1 cellular context compared by ENCODE assay signal in the genomic region with DNA sequence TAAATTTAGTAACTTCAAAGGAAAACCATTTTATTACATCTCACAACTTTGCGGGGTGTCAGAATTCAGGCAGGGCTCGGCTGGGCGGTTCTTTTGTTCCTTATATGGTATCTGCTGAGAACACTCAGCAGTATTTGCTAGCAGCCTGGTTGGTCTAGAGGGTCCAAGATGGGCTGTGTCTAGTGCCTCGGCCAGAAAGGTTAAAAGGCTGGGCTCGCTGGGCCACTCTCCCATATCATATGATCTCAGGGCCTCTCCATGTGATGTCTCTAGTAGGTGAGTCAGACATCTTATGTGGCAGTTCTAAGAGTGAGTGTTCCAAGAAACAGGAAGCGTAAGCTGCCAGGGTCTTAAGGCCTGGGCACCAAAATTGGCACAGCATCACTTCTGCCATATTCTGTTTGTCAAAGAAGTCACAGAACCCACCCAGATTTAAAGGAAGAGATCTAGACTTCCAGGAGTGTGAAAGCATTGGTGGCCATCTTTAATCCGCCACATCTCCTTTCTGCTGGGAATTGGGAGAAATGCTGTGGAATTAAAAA.
TF ChIP-seq lines count a peak whose summit lies in the region.

No MANE protein-coding gene starts in this region.

TF ChIP-seq in K562, 482 proteins besides CTCF, POLR2A, EP300 and RAD21 (continued from another document and continues in another):
- TF ChIP-seq, protein P1, sequence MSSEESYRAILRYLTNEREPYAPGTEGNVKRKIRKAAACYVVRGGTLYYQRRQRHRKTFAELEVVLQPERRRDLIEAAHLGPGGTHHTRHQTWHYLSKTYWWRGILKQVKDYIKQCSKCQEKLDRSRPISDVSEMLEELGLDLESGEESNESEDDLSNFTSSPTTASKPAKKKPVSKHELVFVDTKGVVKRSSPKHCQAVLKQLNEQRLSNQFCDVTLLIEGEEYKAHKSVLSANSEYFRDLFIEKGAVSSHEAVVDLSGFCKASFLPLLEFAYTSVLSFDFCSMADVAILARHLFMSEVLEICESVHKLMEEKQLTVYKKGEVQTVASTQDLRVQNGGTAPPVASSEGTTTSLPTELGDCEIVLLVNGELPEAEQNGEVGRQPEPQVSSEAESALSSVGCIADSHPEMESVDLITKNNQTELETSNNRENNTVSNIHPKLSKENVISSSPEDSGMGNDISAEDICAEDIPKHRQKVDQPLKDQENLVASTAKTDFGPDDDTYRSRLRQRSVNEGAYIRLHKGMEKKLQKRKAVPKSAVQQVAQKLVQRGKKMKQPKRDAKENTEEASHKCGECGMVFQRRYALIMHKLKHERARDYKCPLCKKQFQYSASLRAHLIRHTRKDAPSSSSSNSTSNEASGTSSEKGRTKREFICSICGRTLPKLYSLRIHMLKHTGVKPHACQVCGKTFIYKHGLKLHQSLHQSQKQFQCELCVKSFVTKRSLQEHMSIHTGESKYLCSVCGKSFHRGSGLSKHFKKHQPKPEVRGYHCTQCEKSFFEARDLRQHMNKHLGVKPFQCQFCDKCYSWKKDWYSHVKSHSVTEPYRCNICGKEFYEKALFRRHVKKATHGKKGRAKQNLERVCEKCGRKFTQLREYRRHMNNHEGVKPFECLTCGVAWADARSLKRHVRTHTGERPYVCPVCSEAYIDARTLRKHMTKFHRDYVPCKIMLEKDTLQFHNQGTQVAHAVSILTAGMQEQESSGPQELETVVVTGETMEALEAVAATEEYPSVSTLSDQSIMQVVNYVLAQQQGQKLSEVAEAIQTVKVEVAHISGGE (CRISPR knock-in tag; IDR thresholded peaks at IDR 0.05) = peak in 1 of 3 experiments; percentile 54; a peak in 2 of 6 replicates
- TF ChIP-seq CBX1 (IDR thresholded peaks at IDR 0.05; ENCODE audit: low read depth) (no peak), FUS (optimal IDR thresholded peaks at IDR 0.05; ENCODE audit: low read depth, low read length) (no peak), ZNF41 (CRISPR knock-in tag; conservative IDR thresholded peaks at IDR 0.05) (no peak), SOX6 (IDR thresholded peaks at IDR 0.05) (no peak), TCF7 (IDR thresholded peaks at IDR 0.05; ENCODE audit: borderline replicate concordance) (no peak), FOSL1 (tag; conservative IDR thresholded peaks at IDR 0.05) (peak; percentile 93), ZNF347 (CRISPR knock-in tag; IDR thresholded peaks at IDR 0.05; ENCODE audit: low read depth) (no peak), HCFC1 (IDR thresholded peaks at IDR 0.05; ENCODE audit: low read depth, low read length) (no peak), SAFB (IDR thresholded peaks at IDR 0.05; ENCODE audit: borderline replicate concordance, low read depth, low read length) (no peak), MAFK (IDR thresholded peaks at IDR 0.05; ENCODE audit: low read length) (peak; percentile 12; the same call in 1 of the 2 replicates), ZNF175 (CRISPR knock-in tag; IDR thresholded peaks at IDR 0.05; ENCODE audit: low read depth) (peak; percentile 84; the same call in 1 of the 2 replicates), ZNF174 (CRISPR knock-in tag; IDR thresholded peaks at IDR 0.05) (no peak), ZBED1 (IDR thresholded peaks at IDR 0.05) (no peak), TGIF2 (CRISPR knock-in tag; IDR thresholded peaks at IDR 0.05) (no peak), ZFP36 (IDR thresholded peaks at IDR 0.05; ENCODE audit: low read depth, low read length, partially characterized antibody) (no peak), ZNF431 (CRISPR knock-in tag; IDR thresholded peaks at IDR 0.05) (no peak), ZNF121 (CRISPR knock-in tag; conservative IDR thresholded peaks at IDR 0.05) (no peak), YY1 (IDR thresholded peaks at IDR 0.05; ENCODE audit: borderline replicate concordance in 1 of 3, control insufficient read depth in 1 of 3, extremely low read depth in 1 of 3, insufficient read depth in 3 of 3, insufficient read length in 1 of 3, insufficient replicate concordance in 2 of 3, low read depth in 1 of 3, low read length in 2 of 3) (peak in 1 of 3 experiments; percentile 12), XRCC3 (IDR thresholded peaks at IDR 0.05) (no peak), CXXC5 (CRISPR knock-in tag; IDR thresholded peaks at IDR 0.05) (peak; percentile 35; the same call in 1 of the 2 replicates), MTA3 (IDR thresholded peaks at IDR 0.05; ENCODE audit: borderline replicate concordance) (no peak), CTBP1 (IDR thresholded peaks at IDR 0.05; ENCODE audit: borderline replicate concordance) (0 out of 2 replicates have a peak, but pooled peaks have one; percentile 45), ETS2 (tag; IDR thresholded peaks at IDR 0.05; ENCODE audit: borderline replicate concordance, poor library complexity, severe bottlenecking) (no peak), BCOR (IDR thresholded peaks at IDR 0.05) (no peak), ZNF224 (CRISPR knock-in tag; IDR thresholded peaks at IDR 0.05) (no peak), BRD4 (IDR thresholded peaks at IDR 0.05) (no peak), ZNF707 (CRISPR knock-in tag; conservative IDR thresholded peaks at IDR 0.05) (no peak), NONO (IDR thresholded peaks at IDR 0.05; ENCODE audit: low read depth in 2 of 2, low read length in 1 of 2) (no peak), DPF2 (IDR thresholded peaks at IDR 0.05) (no peak), SAFB2 (IDR thresholded peaks at IDR 0.05; ENCODE audit: borderline replicate concordance, low read depth, low read length, severe bottlenecking) (no peak), PHB (CRISPR knock-in tag; IDR thresholded peaks at IDR 0.05) (no peak), CREM (IDR thresholded peaks at IDR 0.05; ENCODE audit: low read depth) (no peak)
- TF ChIP-seq, protein P2, sequence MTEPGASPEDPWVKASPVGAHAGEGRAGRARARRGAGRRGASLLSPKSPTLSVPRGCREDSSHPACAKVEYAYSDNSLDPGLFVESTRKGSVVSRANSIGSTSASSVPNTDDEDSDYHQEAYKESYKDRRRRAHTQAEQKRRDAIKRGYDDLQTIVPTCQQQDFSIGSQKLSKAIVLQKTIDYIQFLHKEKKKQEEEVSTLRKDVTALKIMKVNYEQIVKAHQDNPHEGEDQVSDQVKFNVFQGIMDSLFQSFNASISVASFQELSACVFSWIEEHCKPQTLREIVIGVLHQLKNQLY (CRISPR knock-in tag; conservative IDR thresholded peaks at IDR 0.05) = no peak
- TF ChIP-seq, protein P3, sequence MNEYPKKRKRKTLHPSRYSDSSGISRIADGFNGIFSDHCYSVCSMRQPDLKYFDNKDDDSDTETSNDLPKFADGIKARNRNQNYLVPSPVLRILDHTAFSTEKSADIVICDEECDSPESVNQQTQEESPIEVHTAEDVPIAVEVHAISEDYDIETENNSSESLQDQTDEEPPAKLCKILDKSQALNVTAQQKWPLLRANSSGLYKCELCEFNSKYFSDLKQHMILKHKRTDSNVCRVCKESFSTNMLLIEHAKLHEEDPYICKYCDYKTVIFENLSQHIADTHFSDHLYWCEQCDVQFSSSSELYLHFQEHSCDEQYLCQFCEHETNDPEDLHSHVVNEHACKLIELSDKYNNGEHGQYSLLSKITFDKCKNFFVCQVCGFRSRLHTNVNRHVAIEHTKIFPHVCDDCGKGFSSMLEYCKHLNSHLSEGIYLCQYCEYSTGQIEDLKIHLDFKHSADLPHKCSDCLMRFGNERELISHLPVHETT (CRISPR knock-in tag; conservative IDR thresholded peaks at IDR 0.05 in 1 of 2, IDR thresholded peaks at IDR 0.05 in 1 of 2) = peak in 1 of 2 experiments; percentile 28; a peak in 1 of 4 replicates
- TF ChIP-seq, protein P4, sequence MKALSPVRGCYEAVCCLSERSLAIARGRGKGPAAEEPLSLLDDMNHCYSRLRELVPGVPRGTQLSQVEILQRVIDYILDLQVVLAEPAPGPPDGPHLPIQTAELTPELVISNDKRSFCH (CRISPR knock-in tag; IDR thresholded peaks at IDR 0.05) = no peak
- TF ChIP-seq, protein P4 (tag; IDR thresholded peaks at IDR 0.05) = no peak
- TF ChIP-seq, protein P5, sequence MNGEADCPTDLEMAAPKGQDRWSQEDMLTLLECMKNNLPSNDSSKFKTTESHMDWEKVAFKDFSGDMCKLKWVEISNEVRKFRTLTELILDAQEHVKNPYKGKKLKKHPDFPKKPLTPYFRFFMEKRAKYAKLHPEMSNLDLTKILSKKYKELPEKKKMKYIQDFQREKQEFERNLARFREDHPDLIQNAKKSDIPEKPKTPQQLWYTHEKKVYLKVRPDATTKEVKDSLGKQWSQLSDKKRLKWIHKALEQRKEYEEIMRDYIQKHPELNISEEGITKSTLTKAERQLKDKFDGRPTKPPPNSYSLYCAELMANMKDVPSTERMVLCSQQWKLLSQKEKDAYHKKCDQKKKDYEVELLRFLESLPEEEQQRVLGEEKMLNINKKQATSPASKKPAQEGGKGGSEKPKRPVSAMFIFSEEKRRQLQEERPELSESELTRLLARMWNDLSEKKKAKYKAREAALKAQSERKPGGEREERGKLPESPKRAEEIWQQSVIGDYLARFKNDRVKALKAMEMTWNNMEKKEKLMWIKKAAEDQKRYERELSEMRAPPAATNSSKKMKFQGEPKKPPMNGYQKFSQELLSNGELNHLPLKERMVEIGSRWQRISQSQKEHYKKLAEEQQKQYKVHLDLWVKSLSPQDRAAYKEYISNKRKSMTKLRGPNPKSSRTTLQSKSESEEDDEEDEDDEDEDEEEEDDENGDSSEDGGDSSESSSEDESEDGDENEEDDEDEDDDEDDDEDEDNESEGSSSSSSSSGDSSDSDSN (IDR thresholded peaks at IDR 0.05; ENCODE audit: borderline replicate concordance in 1 of 2, low read depth in 2 of 2, low read length in 2 of 2) = no peak
- TF ChIP-seq, protein P6, sequence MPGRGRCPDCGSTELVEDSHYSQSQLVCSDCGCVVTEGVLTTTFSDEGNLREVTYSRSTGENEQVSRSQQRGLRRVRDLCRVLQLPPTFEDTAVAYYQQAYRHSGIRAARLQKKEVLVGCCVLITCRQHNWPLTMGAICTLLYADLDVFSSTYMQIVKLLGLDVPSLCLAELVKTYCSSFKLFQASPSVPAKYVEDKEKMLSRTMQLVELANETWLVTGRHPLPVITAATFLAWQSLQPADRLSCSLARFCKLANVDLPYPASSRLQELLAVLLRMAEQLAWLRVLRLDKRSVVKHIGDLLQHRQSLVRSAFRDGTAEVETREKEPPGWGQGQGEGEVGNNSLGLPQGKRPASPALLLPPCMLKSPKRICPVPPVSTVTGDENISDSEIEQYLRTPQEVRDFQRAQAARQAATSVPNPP (IDR thresholded peaks at IDR 0.05; ENCODE audit: borderline replicate concordance, insufficient read depth, insufficient read length) = no peak
- TF ChIP-seq, protein P7, sequence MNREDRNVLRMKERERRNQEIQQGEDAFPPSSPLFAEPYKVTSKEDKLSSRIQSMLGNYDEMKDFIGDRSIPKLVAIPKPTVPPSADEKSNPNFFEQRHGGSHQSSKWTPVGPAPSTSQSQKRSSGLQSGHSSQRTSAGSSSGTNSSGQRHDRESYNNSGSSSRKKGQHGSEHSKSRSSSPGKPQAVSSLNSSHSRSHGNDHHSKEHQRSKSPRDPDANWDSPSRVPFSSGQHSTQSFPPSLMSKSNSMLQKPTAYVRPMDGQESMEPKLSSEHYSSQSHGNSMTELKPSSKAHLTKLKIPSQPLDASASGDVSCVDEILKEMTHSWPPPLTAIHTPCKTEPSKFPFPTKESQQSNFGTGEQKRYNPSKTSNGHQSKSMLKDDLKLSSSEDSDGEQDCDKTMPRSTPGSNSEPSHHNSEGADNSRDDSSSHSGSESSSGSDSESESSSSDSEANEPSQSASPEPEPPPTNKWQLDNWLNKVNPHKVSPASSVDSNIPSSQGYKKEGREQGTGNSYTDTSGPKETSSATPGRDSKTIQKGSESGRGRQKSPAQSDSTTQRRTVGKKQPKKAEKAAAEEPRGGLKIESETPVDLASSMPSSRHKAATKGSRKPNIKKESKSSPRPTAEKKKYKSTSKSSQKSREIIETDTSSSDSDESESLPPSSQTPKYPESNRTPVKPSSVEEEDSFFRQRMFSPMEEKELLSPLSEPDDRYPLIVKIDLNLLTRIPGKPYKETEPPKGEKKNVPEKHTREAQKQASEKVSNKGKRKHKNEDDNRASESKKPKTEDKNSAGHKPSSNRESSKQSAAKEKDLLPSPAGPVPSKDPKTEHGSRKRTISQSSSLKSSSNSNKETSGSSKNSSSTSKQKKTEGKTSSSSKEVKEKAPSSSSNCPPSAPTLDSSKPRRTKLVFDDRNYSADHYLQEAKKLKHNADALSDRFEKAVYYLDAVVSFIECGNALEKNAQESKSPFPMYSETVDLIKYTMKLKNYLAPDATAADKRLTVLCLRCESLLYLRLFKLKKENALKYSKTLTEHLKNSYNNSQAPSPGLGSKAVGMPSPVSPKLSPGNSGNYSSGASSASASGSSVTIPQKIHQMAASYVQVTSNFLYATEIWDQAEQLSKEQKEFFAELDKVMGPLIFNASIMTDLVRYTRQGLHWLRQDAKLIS (CRISPR knock-in tag; IDR thresholded peaks at IDR 0.05) = no peak
- TF ChIP-seq, protein P8, sequence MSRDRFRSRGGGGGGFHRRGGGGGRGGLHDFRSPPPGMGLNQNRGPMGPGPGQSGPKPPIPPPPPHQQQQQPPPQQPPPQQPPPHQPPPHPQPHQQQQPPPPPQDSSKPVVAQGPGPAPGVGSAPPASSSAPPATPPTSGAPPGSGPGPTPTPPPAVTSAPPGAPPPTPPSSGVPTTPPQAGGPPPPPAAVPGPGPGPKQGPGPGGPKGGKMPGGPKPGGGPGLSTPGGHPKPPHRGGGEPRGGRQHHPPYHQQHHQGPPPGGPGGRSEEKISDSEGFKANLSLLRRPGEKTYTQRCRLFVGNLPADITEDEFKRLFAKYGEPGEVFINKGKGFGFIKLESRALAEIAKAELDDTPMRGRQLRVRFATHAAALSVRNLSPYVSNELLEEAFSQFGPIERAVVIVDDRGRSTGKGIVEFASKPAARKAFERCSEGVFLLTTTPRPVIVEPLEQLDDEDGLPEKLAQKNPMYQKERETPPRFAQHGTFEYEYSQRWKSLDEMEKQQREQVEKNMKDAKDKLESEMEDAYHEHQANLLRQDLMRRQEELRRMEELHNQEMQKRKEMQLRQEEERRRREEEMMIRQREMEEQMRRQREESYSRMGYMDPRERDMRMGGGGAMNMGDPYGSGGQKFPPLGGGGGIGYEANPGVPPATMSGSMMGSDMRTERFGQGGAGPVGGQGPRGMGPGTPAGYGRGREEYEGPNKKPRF (IDR thresholded peaks at IDR 0.05; ENCODE audit: low read depth, low read length) = no peak
- TF ChIP-seq, protein P9, sequence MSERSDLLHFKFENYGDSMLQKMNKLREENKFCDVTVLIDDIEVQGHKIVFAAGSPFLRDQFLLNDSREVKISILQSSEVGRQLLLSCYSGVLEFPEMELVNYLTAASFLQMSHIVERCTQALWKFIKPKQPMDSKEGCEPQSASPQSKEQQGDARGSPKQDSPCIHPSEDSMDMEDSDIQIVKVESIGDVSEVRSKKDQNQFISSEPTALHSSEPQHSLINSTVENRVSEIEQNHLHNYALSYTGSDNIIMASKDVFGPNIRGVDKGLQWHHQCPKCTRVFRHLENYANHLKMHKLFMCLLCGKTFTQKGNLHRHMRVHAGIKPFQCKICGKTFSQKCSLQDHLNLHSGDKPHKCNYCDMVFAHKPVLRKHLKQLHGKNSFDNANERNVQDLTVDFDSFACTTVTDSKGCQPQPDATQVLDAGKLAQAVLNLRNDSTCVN (CRISPR knock-in tag; IDR thresholded peaks at IDR 0.05) = no peak
- TF ChIP-seq, protein P10, sequence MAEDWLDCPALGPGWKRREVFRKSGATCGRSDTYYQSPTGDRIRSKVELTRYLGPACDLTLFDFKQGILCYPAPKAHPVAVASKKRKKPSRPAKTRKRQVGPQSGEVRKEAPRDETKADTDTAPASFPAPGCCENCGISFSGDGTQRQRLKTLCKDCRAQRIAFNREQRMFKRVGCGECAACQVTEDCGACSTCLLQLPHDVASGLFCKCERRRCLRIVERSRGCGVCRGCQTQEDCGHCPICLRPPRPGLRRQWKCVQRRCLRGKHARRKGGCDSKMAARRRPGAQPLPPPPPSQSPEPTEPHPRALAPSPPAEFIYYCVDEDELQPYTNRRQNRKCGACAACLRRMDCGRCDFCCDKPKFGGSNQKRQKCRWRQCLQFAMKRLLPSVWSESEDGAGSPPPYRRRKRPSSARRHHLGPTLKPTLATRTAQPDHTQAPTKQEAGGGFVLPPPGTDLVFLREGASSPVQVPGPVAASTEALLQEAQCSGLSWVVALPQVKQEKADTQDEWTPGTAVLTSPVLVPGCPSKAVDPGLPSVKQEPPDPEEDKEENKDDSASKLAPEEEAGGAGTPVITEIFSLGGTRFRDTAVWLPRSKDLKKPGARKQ (CRISPR knock-in tag; IDR thresholded peaks at IDR 0.05) = no peak
